Comparison of ENCODE assay signal across 8 cellular contexts in the genomic region with DNA sequence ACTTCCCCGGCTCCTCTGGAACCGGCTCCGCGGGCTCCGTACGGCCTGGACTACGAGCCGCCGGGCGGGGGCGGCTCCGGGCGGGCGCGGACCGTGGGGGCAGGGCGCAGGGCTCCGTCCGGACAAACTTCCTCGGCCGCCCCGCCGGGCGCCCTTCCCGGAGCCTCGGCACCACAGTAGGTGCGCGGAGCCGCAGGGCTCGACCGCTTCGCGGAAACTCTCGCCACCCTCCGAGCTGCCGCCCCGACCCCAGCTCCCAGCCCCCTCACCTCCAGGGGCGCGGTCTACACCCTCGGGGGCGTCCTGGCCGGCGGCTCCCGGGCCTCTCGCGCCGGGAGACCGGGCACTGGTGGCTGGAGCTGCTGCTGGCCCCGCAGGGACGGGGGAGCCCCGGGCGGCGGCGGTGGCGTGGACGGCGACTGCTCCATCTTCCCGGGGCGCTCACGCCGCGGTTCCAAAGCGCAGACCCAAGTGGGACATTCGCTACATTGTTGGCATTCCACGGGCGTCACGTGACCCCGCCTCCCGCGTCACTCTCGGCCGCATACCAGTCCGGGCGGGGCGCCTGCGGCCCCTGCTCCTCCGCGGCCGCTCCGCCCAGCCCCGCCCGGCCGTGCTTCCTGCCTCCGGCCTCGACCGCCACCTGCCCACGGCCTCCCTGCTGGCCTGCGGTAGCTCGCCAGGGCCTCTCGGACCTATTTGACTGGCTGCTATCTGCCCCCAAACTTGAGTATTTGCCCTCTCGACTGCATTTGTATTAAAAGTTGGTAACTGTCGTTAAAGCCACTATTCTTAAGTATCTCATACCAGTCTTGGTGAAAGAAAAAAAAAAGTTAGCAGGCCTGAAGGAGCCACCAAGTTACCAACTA. TPM values are rescaled to one million over a fixed set of nuclear protein-coding genes. Genes with fewer than 3 reads are reported as not detected.
DNase-seq lines count a peak whose midpoint lies in the region; ATAC-seq and TF ChIP-seq lines count a peak whose summit lies in the region.

A gene (minus strand): TSS at position 510 of the 869 bp plus-strand sequence. CDS start 15,560 bp downstream, outside the sequence.

- DNase-seq in AG04449 (ENCODE audit: low read depth, low spot score) = peak; percentile 70
- peak; percentile 28 for DNase-seq in NCI-H526 treated with DMSO at 0.1 percent for 48 hours (lab: John Stamatoyannopoulos, UW)
- peak; percentile 60 for DNase-seq in activated CD8-positive, alpha-beta memory T cell treated with anti-CD3 and anti-CD28 coated beads, Interleukin-2, amount 50 U/mL, for 4 hours
- peak; percentile 29 to 51 for DNase-seq in memory B cell (ENCODE audit: low spot score in 2 of 2)
- DNase-seq in stimulated activated CD8-positive, alpha-beta memory T cell treated with anti-CD3 and anti-CD28 coated beads, Interleukin-15, amount 100 ng/mL, for 48 hours (ENCODE audit: low read depth in 2 of 2) = peak; percentile 54 to 56

- H3K4me3 ChIP-seq in AG04449 (ENCODE audit: low read depth, low read length) = peak within 1 kb of the TSS; percentile 76

- TF ChIP-seq CTCF in AG04449 (IDR thresholded peaks at IDR 0.05; ENCODE audit: insufficient read depth, low read length, missing control alignments) = peak; percentile 37

- H3K36me3 Mint-ChIP-seq in memory B cell = no peaks in the 10 kb centered on the region

- peak within 1 kb of the TSS; percentile 86 for H3K4me3 Mint-ChIP-seq in memory B cell

- CTCF ChIA-PET in AG04449 (lab: Yijun Ruan, JAX) = interaction anchor here (1.3 to 2.2 kb wide), 3 partner anchors 10 to 65 kb away, joined by 7 to 8 read pairs (median 7); no protein-coding TSS in a partner anchor

- POLR2A ChIA-PET in AG04449 (lab: Yijun Ruan, JAX) = interaction anchor here (0.7 to 1.4 kb wide), 6 partner anchors 8 to 72 kb away, joined by 3 to 16 read pairs (median 4); no protein-coding TSS in a partner anchor

- peaks cover 4% of the 10 kb centered on the region for H3K4me1 Mint-ChIP-seq in memory B cell

- ATAC-seq in GM18520 (IDR thresholded peaks at IDR 0.05; ENCODE audit: unreplicated experiment) (peak; percentile 84), HG02981 (IDR thresholded peaks at IDR 0.05; ENCODE audit: unreplicated experiment) (peak; percentile 89), memory B cell (ENCODE audit: low read depth) (peak; percentile 86)

- peaks cover 10% of the 10 kb centered on the region for H3K27me3 Mint-ChIP-seq in memory B cell

- H3K9me3 Mint-ChIP-seq in memory B cell = no peaks in the 10 kb centered on the region

- H3K27ac Mint-ChIP-seq in memory B cell = no peak within 1 kb of the TSS

- in situ Hi-C loops in endometrial microvascular endothelial cells (cut with HindIII; ENCODE audit: inconsistent ontology term, low pct_unique_long_range_greater_than_20kb, low sequenced_read_pairs) = no loop called here

RNA-seq across cellular contexts. Expression of the gene that starts here (rescaled TPM):
- total RNA-seq in endometrial microvascular endothelial cells (ENCODE audit: inconsistent ontology term) = 27.7 TPM

Comparison
In these comparisons a context has a peak if more than half of its experiments do, and no peak if none do; other contexts are left out.
1. Peak in every context shown above with its lines: DNase-seq, ATAC-seq and H3K4me3 ChIP-seq.